20 cellular contexts compared by ENCODE assay signal in the genomic region with DNA sequence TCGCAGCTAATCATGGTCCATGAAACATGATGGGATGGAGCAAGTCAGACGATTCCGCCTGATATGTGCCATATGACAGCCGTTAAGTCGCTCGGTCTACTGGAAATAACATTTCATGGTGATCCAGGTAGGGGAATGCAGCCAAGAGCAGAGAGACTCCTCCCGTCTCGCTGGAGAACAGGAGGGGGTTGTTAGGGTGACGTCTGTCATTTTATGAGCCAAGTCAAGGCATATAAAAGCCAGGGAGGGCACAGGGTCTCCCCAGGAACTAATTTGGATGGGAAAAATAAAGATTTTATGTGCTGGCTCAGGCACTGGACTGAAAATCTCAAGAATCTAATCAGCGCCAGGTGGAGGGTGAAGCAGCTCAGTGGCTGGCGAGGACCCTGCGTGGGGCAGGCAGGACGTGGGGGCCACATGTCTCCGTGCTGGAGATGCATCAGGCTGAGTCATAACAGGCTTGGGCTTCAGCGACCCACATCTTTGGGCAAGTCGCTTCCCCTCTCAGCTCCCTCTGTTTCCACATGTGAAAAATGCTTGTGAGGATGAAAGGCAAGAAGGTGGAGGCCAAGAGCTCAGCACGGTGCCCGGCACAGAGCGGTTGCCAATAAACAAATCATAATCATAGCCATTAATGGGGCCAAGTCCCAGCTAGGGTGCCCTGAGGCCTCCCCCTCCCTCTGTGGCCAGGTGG.
A peak's percentile ranks its signal among the peaks of the same experiment; 100 is the strongest.
DNase-seq lines count a peak whose midpoint lies in the region; TF ChIP-seq lines count a peak whose summit lies in the region.
"Had no signal": no experiment of that assay in that cellular context is flagged by ENCODE, and none has a peak within 500 bp of the region (broad histone marks: within the 10 kb centered on the region; RNA-seq: fewer than 3 reads in every experiment).

No MANE protein-coding gene starts in this region.

- H3K4me1 ChIP-seq in breast epithelium (peaks cover 9 to 14% of the 10 kb centered on the region in 2 donors), prostate gland (replicated peaks) (peaks cover 14% of the 10 kb centered on the region), spleen (peaks cover 0 to 3% (median under 1%) of the 10 kb centered on the region in 6 donors)

- TF ChIP-seq CTCF in breast epithelium (IDR thresholded peaks at IDR 0.05) (no peak), prostate gland (IDR thresholded peaks at IDR 0.05) (no peak), spleen (IDR thresholded peaks at IDR 0.05 in 8 of 11, conservative IDR thresholded peaks at IDR 0.05 in 3 of 11) (no peak)

- peaks cover 13% of the 10 kb centered on the region for H3K27me3 Mint-ChIP-seq in activated CD4-positive, alpha-beta T cell treated with anti-CD3 and anti-CD28 coated beads, Interleukin-2, amount 10 ng/mL, durations not matched to agents 24 days and 14 days

- WGBS in prostate gland, result 22% methylated on average over 19 of the region's 19 CpGs
- whole genome bisulfite sequencing in spleen, 5 donors, result 81 to 88% (median 86%) methylated on average over 19 of the region's 19 CpGs

- H3K4me3 ChIP-seq in breast epithelium (no peak overlapping the region), prostate gland (no peak overlapping the region), spleen (no peak overlapping the region)
- H3K4me3 ChIP-seq: right atrium auricular region, tibial nerve had no signal

- H3K4me1 Mint-ChIP-seq in activated CD4-positive, alpha-beta T cell treated with anti-CD3 and anti-CD28 coated beads, Interleukin-2, amount 10 ng/mL, durations not matched to agents 24 days and 14 days, result no peaks in the 10 kb centered on the region
- H3K4me1 Mint-ChIP-seq: activated naive CD4-positive, alpha-beta T cell treated with anti-CD3 and anti-CD28 coated beads, Interleukin-2, amount 50 U/mL, for 24 hours had no signal

- H3K27ac Mint-ChIP-seq in activated CD4-positive, alpha-beta T cell treated with anti-CD3 and anti-CD28 coated beads, Interleukin-2, amount 10 ng/mL, durations not matched to agents 24 days and 14 days, result no peak overlapping the region
- H3K27ac Mint-ChIP-seq: activated CD4-positive, alpha-beta memory T cell treated with anti-CD3 and anti-CD28 coated beads for 36 hours; activated naive CD4-positive, alpha-beta T cell treated with anti-CD3 and anti-CD28 coated beads, Interleukin-2, amount 50 U/mL, for 24 hours; activated T-cell treated with anti-CD3 and anti-CD28 coated beads, Interleukin-2, amount 50 U/mL, for 24 hours; T-helper 1 cell treated with Interleukin-12 subunit alpha and Interleukin-12 subunit beta and Interleukin-4 antibody, amounts not matched to agents 30 μg/mL and 1 μg/mL, for 36 hours had no signal

- intact Hi-C loops in breast epithelium (cut with DNase I; ENCODE audit: low total_unique reads), result no loop called here
- intact Hi-C loops in prostate gland (cut with DNase I), result no loop called here
- intact Hi-C loops in activated CD4-positive, alpha-beta T cell treated with anti-CD3 and anti-CD28 coated beads, Interleukin-2, amount 10 ng/mL, durations not matched to agents 24 days and 14 days (cut with micrococcal nuclease), result no loop called here
- intact Hi-C loops in spleen (cut with DNase I; ENCODE audit: low total_unique reads), result no loop called here

- DNase-seq in NCI-H146 (lab: John Stamatoyannopoulos, UW) (peak; percentile 52), NCI-H146 treated with DMSO at 0.1 percent for 48 hours (lab: John Stamatoyannopoulos, UW; ENCODE audit: unreplicated experiment) (no peak), NCI-H2171 treated with DMSO at 0.1 percent for 48 hours (lab: John Stamatoyannopoulos, UW) (peak; percentile 89), breast epithelium (ENCODE audit: low spot score in 2 of 2) (peak in 1 of 2 donors; percentile 65), prostate gland (ENCODE audit: low spot score) (peak; percentile 79), medulla oblongata (ENCODE audit: extremely low spot score) (no peak), spleen (no peak)
- DNase-seq in activated CD4-positive, alpha-beta T cell treated with anti-CD3 and anti-CD28 coated beads, Interleukin-2, amount 10 ng/mL, durations not matched to agents 24 days and 14 days, result no peak
- DNase-seq: activated CD4-positive, alpha-beta memory T cell treated with anti-CD3 and anti-CD28 coated beads for 36 hours; activated T-cell treated with anti-CD3 and anti-CD28 coated beads, Interleukin-2, amount 50 U/mL, for 24 hours; dermis blood vessel endothelial cell; IMR-90; kidney glomerular epithelial cell; midbrain; Right ventricle myocardium superior; stimulated activated naive CD4-positive, alpha-beta T cell treated with Interleukin-2 at 50 U/mL for 16 hours had no signal

- TF ChIP-seq POLR2A in breast epithelium (IDR thresholded peaks at IDR 0.05) (no peak), prostate gland (IDR thresholded peaks at IDR 0.05) (no peak), spleen (IDR thresholded peaks at IDR 0.05) (no peak)

- H3K27ac ChIP-seq in breast epithelium (peak overlapping the region; percentile 19 to 72), prostate gland (peak overlapping the region; percentile 60 to 75), spleen (no peak overlapping the region)
- H3K27ac ChIP-seq: right atrium auricular region, tibial nerve had no signal

- H3K27me3 ChIP-seq in breast epithelium (no peaks in the 10 kb centered on the region), prostate gland (replicated peaks; ENCODE audit: insufficient read depth) (no peaks in the 10 kb centered on the region), spleen (replicated peaks in 1 of 7) (peaks cover 0 to 18% (median 0%) of the 10 kb centered on the region in 7 donors)
- H3K27me3 ChIP-seq: right atrium auricular region, tibial nerve had no signal

- H3K9me3 ChIP-seq in breast epithelium (no peaks in the 10 kb centered on the region), prostate gland (no peaks in the 10 kb centered on the region), spleen (no peaks in the 10 kb centered on the region)
- H3K9me3 ChIP-seq: right atrium auricular region, tibial nerve had no signal

- no peak overlapping the region for H3K4me3 Mint-ChIP-seq in activated CD4-positive, alpha-beta T cell treated with anti-CD3 and anti-CD28 coated beads, Interleukin-2, amount 10 ng/mL, durations not matched to agents 24 days and 14 days
- H3K4me3 Mint-ChIP-seq: activated CD4-positive, alpha-beta memory T cell treated with anti-CD3 and anti-CD28 coated beads for 36 hours; activated naive CD4-positive, alpha-beta T cell treated with anti-CD3 and anti-CD28 coated beads, Interleukin-2, amount 50 U/mL, for 24 hours; activated T-cell treated with anti-CD3 and anti-CD28 coated beads, Interleukin-2, amount 50 U/mL, for 24 hours; T-helper 1 cell treated with Interleukin-12 subunit alpha and Interleukin-12 subunit beta and Interleukin-4 antibody, amounts not matched to agents 30 μg/mL and 1 μg/mL, for 36 hours had no signal

- no peaks in the 10 kb centered on the region for H3K36me3 ChIP-seq in breast epithelium
- no peaks in the 10 kb centered on the region for H3K36me3 ChIP-seq in prostate gland
- no peaks in the 10 kb centered on the region for H3K36me3 ChIP-seq in spleen
- H3K36me3 ChIP-seq: right atrium auricular region, tibial nerve had no signal

- H3K36me3 Mint-ChIP-seq in activated CD4-positive, alpha-beta T cell treated with anti-CD3 and anti-CD28 coated beads, Interleukin-2, amount 10 ng/mL, durations not matched to agents 24 days and 14 days (ENCODE audit: low read depth), result no peaks in the 10 kb centered on the region
- H3K36me3 Mint-ChIP-seq: activated CD4-positive, alpha-beta memory T cell treated with anti-CD3 and anti-CD28 coated beads for 36 hours had no signal

- no peaks in the 10 kb centered on the region for H3K9me3 Mint-ChIP-seq in activated CD4-positive, alpha-beta T cell treated with anti-CD3 and anti-CD28 coated beads, Interleukin-2, amount 10 ng/mL, durations not matched to agents 24 days and 14 days
- H3K9me3 Mint-ChIP-seq: activated CD4-positive, alpha-beta memory T cell treated with anti-CD3 and anti-CD28 coated beads for 36 hours; activated naive CD4-positive, alpha-beta T cell treated with anti-CD3 and anti-CD28 coated beads, Interleukin-2, amount 50 U/mL, for 24 hours; T-helper 1 cell treated with Interleukin-12 subunit alpha and Interleukin-12 subunit beta and Interleukin-4 antibody, amounts not matched to agents 30 μg/mL and 1 μg/mL, for 36 hours had no signal

Comparison
In these comparisons a context has a peak if more than half of its experiments do, and no peak if none do; other contexts are left out.
1. DNase-seq: peak in NCI-H146 (single experiment), NCI-H2171 treated with DMSO at 0.1 percent for 48 hours (single experiment) and prostate gland (single experiment); none in NCI-H146 treated with DMSO at 0.1 percent for 48 hours (single experiment), medulla oblongata (single experiment), activated CD4-positive, alpha-beta T cell treated with anti-CD3 and anti-CD28 coated beads, Interleukin-2, amount 10 ng/mL, durations not matched to agents 24 days and 14 days (single experiment) and spleen (single experiment).
2. H3K27ac ChIP-seq: peak in breast epithelium (2 of 2) and prostate gland (2 of 2); none in spleen (0 of 8).